Comparison of ENCODE assay signal across 1 cellular context in the genomic region with DNA sequence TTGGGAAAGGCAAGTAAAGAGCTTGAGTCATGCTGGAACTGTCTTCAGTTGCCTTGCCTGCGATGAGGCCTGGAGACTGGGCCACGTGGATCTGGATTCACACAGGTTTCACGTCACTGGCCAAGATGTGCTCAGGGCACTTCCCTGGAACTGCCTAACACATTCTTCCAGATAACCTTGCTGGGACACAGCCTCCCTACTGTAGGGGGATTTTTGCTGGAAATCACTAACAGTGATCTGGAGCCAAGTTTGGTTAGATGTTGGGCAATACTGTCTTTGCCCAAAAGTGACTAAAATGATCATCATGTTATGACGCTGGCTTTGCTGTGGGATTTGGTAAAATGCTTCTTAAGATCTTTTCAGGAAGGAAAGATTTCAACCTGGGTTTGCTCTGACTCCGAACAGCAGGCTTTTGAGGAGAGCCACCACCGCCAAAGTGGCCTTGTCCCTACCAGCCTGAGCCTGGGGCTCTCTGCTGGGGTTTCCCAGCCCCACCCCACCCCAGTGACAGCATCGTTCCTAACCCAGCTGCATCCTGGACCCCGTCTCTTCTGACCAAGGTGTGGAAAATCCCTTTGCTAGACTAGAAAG.
TF ChIP-seq lines count a peak whose summit lies in the region.

No MANE protein-coding gene starts in this region.

TF ChIP-seq in WTC11, 78 proteins besides CTCF, POLR2A, EP300 and RAD21 (continued from another document):
- TF ChIP-seq, protein P1, sequence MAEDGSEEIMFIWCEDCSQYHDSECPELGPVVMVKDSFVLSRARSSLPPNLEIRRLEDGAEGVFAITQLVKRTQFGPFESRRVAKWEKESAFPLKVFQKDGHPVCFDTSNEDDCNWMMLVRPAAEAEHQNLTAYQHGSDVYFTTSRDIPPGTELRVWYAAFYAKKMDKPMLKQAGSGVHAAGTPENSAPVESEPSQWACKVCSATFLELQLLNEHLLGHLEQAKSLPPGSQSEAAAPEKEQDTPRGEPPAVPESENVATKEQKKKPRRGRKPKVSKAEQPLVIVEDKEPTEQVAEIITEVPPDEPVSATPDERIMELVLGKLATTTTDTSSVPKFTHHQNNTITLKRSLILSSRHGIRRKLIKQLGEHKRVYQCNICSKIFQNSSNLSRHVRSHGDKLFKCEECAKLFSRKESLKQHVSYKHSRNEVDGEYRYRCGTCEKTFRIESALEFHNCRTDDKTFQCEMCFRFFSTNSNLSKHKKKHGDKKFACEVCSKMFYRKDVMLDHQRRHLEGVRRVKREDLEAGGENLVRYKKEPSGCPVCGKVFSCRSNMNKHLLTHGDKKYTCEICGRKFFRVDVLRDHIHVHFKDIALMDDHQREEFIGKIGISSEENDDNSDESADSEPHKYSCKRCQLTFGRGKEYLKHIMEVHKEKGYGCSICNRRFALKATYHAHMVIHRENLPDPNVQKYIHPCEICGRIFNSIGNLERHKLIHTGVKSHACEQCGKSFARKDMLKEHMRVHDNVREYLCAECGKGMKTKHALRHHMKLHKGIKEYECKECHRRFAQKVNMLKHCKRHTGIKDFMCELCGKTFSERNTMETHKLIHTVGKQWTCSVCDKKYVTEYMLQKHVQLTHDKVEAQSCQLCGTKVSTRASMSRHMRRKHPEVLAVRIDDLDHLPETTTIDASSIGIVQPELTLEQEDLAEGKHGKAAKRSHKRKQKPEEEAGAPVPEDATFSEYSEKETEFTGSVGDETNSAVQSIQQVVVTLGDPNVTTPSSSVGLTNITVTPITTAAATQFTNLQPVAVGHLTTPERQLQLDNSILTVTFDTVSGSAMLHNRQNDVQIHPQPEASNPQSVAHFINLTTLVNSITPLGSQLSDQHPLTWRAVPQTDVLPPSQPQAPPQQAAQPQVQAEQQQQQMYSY (CRISPR knock-in tag; IDR thresholded peaks at IDR 0.05): no peak
- no peak for TF ChIP-seq ZNF121 (CRISPR knock-in tag; IDR thresholded peaks at IDR 0.05)
